Comparison of ENCODE assay signal across 19 cellular contexts in genomic region chr16:1094124-1094479, GRCh38. TPM values are rescaled to one million over a fixed set of nuclear protein-coding genes. Genes with fewer than 3 reads are reported as not detected.
DNase-seq lines count a peak whose midpoint lies in the region; ATAC-seq, FAIRE-seq and TF ChIP-seq lines count a peak whose summit lies in the region.
"Had no signal": no experiment of that assay in that cellular context is flagged by ENCODE, and none has a peak within 500 bp of the region (broad histone marks: within the 10 kb centered on the region; RNA-seq: fewer than 3 reads in every experiment).

No MANE protein-coding gene starts in this region.

- H2BK12ac ChIP-seq in H1 (ENCODE audit: low read depth, low read length), result no peak overlapping the region

- intact Hi-C loops in stomach (cut with DNase I; ENCODE audit: low total_unique reads), result no loop called here

- H3K27me3 ChIP-seq in H1 (replicated peaks in 1 of 4; ENCODE audit: control insufficient read depth in 3 of 4, extremely low read depth in 1 of 4, insufficient read depth in 3 of 4, low read length in 3 of 4) (no peaks in the 10 kb centered on the region), stomach (peaks cover 10 to 91% (median 51%) of the 10 kb centered on the region in 3 donors)

- H3K4me1 ChIP-seq in A549 (peaks cover 29% of the 10 kb centered on the region), HEK293 (ENCODE audit: control insufficient read depth, insufficient read depth, low read length) (no peaks in the 10 kb centered on the region), H1 (replicated peaks in 1 of 4; ENCODE audit: control insufficient read depth in 3 of 4, insufficient read depth in 4 of 4, low read length in 3 of 4) (peaks cover 0 to 10% (median 5%) of the 10 kb centered on the region in 4 experiments; a peak in 5 of 7 replicates), stomach (peaks cover 13 to 23% (median 20%) of the 10 kb centered on the region in 4 donors)

- no peak overlapping the region for H3K4me3 ChIP-seq in A549
- no peak overlapping the region for H3K4me3 ChIP-seq in HEK293 (ENCODE audit: low read depth, low read length)
- H3K4me3 ChIP-seq in H1 (ENCODE audit: extremely low read depth in 1 of 4, insufficient read depth in 2 of 4, low read depth in 3 of 4, low read length in 4 of 4), result no peak overlapping the region
- no peak overlapping the region for H3K4me3 ChIP-seq in stomach

- CTCF ChIA-PET in A549 (lab: Yijun Ruan, JAX) (interaction anchor here (1.1 to 1.3 kb wide), 2 partner anchors 21 to 75 kb away, joined by 3 to 5 read pairs; no protein-coding TSS in a partner anchor), HEK293 (lab: Yijun Ruan, JAX) (no interaction called here), H1 (lab: Charles Lee; ENCODE audit: partially characterized antibody) (interaction anchor here (1.0 to 1.4 kb wide), 2 partner anchors 20 to 39 kb away, joined by 3 to 4 read pairs; no protein-coding TSS in a partner anchor)

- H3K9ac ChIP-seq in H1 (replicated peaks in 1 of 4; ENCODE audit: extremely low read depth in 1 of 4, low read depth in 3 of 4, low read length in 3 of 4), result no peak overlapping the region

- H3K56ac ChIP-seq in H1 (replicated peaks; ENCODE audit: insufficient read length, low read depth, low read length), result no peak overlapping the region

- TF ChIP-seq CTCF in A549 (IDR thresholded peaks at IDR 0.05) (no peak), HEK293 (tag by site-specific recombination; IDR thresholded peaks at IDR 0.05) (no peak), H1 (IDR thresholded peaks at IDR 0.05; ENCODE audit: control extremely low read depth in 1 of 3, insufficient read depth in 1 of 3, low read depth in 1 of 3, low read length in 3 of 3) (no peak), stomach (IDR thresholded peaks at IDR 0.05) (no peak)

- DNase-seq in NCI-H82 (lab: John Stamatoyannopoulos, UW) (peak; percentile 44), NCI-H82 treated with DMSO at 0.1 percent for 48 hours (lab: John Stamatoyannopoulos, UW; ENCODE audit: unreplicated experiment) (no peak), A549 (ENCODE audit: low read depth in 1 of 2, low spot score in 1 of 2) (peak in 1 of 2 experiments; percentile 73), H1 (ENCODE audit: low read depth in 1 of 2, low spot score in 2 of 2) (no peak), stomach (no peak), AG08396 (ENCODE audit: low spot score) (no peak)
- DNase-seq: 8988T, NCI-H187, NCI-H345, NCI-H524 treated with DMSO at 0.1 percent for 48 hours, Right ventricle myocardium superior had no signal

- TF ChIP-seq RAD21 in A549 (conservative IDR thresholded peaks at IDR 0.05 in 1 of 2, IDR thresholded peaks at IDR 0.05 in 1 of 2) (no peak), H1 (IDR thresholded peaks at IDR 0.05 in 1 of 2, conservative IDR thresholded peaks at IDR 0.05 in 1 of 2; ENCODE audit: low read depth in 2 of 2, low read length in 2 of 2) (no peak)

- peaks cover 0 to 2% of the 10 kb centered on the region in 2 experiments for H4K20me1 ChIP-seq in H1 (replicated peaks in 1 of 2; ENCODE audit: control insufficient read depth in 1 of 2, insufficient read depth in 2 of 2, low read length in 2 of 2)

- H2BK5ac ChIP-seq in H1 (ENCODE audit: low read depth, low read length), result no peak overlapping the region

- H3K18ac ChIP-seq in H1 (ENCODE audit: extremely low read depth, low read length), result no peak overlapping the region

- TF ChIP-seq EP300 in A549 (IDR thresholded peaks at IDR 0.05), result no peak
- no peak for TF ChIP-seq EP300 in H1 (IDR thresholded peaks at IDR 0.05; ENCODE audit: borderline replicate concordance in 1 of 2, low read depth in 2 of 2, low read length in 2 of 2)
- no peak for TF ChIP-seq EP300 in stomach (IDR thresholded peaks at IDR 0.05)

- H3K36me3 ChIP-seq in HEK293 (ENCODE audit: control insufficient read depth in 2 of 2, insufficient read depth in 1 of 2, low read length in 2 of 2), result no peaks in the 10 kb centered on the region
- no peaks in the 10 kb centered on the region for H3K36me3 ChIP-seq in H1 (ENCODE audit: control insufficient read depth in 2 of 4, insufficient read depth in 4 of 4, low read length in 3 of 4)
- no peaks in the 10 kb centered on the region for H3K36me3 ChIP-seq in stomach

- no peaks in the 10 kb centered on the region for H3K23me2 ChIP-seq in H1 (ENCODE audit: low read depth, low read length)

- H2AFZ ChIP-seq in H1 (ENCODE audit: low read length), result no peak overlapping the region

- H2BK15ac ChIP-seq in H1 (ENCODE audit: low read length), result no peak overlapping the region

- H3K79me2 ChIP-seq in H1 (ENCODE audit: control insufficient read depth in 1 of 2, insufficient read depth in 2 of 2, low read length in 2 of 2), result no peaks in the 10 kb centered on the region

- H3K4ac ChIP-seq in H1 (replicated peaks; ENCODE audit: insufficient read length, low read depth, low read length), result no peak overlapping the region

- H2BK20ac ChIP-seq in H1 (ENCODE audit: low read length), result no peak overlapping the region

- H4K8ac ChIP-seq in H1 (ENCODE audit: extremely low read depth, insufficient read depth, low read length), result no peak overlapping the region

- H4K91ac ChIP-seq in H1 (replicated peaks; ENCODE audit: insufficient read length, low read length), result peak overlapping the region; percentile 19

- no peaks in the 10 kb centered on the region for H3K79me1 ChIP-seq in H1 (ENCODE audit: low read depth, low read length)

- no peak overlapping the region for H2AK5ac ChIP-seq in H1 (ENCODE audit: low read depth, low read length)

- H3K27ac ChIP-seq in A549 (no peak overlapping the region), HEK293 (ENCODE audit: extremely low read depth, low read depth, low read length) (no peak overlapping the region), H1 (ENCODE audit: low read depth, low read length) (no peak overlapping the region), stomach (no peak overlapping the region)

- H3K14ac ChIP-seq in H1 (ENCODE audit: insufficient read length), result no peak overlapping the region

- TF ChIP-seq POLR2A in A549 (IDR thresholded peaks at IDR 0.05; ENCODE audit: low read length) (no peak), H1 (IDR thresholded peaks at IDR 0.05; ENCODE audit: control extremely low read depth in 1 of 2, low read depth in 2 of 2, low read length in 2 of 2) (no peak), stomach (IDR thresholded peaks at IDR 0.05) (no peak)

- no peak overlapping the region for H4K5ac ChIP-seq in H1 (ENCODE audit: insufficient read length, low read depth, low read length)

- 59% methylated on average over 5 of the region's 13 CpGs for WGBS in A549 (ENCODE audit: missing lambda C conversion rate)
- WGBS in H1 (ENCODE audit: extremely low coverage in 1 of 2, insufficient coverage in 1 of 2, insufficient read length in 1 of 2, insufficient replicate concordance in 2 of 2, low coverage in 1 of 2, low lambda C conversion rate in 2 of 2, missing lambda C conversion rate in 1 of 2), 2 experiments, result 83% methylated on average over 8 of the region's 13 CpGs; no CpG with 5 or more reads in 1 of the 2 experiments
- 61 to 75% (median 72%) methylated on average over 9 to 13 of the region's 13 CpGs for WGBS in stomach, 5 donors

- no peak overlapping the region for H2BK120ac ChIP-seq in H1 (replicated peaks; ENCODE audit: low read depth, low read length)

- POLR2A ChIA-PET in A549 (lab: Yijun Ruan, JAX), result no interaction called here
- POLR2A ChIA-PET in HEK293 (lab: Yijun Ruan, JAX), result no interaction called here
- POLR2A ChIA-PET in H1 (lab: Charles Lee; ENCODE audit: partially characterized antibody), result no interaction called here

- ATAC-seq in A549 (peak; percentile 3 to 11; a peak in 5 of 6 replicates), GM18502 (IDR thresholded peaks at IDR 0.05; ENCODE audit: poor library complexity, unreplicated experiment) (no peak)

- H3K9me3 ChIP-seq in A549 (no peaks in the 10 kb centered on the region), HEK293 (ENCODE audit: control insufficient read depth, insufficient read depth, low read depth, low read length) (no peaks in the 10 kb centered on the region), H1 (ENCODE audit: insufficient read depth in 2 of 2, low read depth in 1 of 2, low read length in 1 of 2) (peaks cover 0 to 4% of the 10 kb centered on the region in 2 experiments; a peak in 1 of 4 replicates), stomach (no peaks in the 10 kb centered on the region)

- FAIRE-seq in A549 (lab: Jason Lieb, UNC) (no peak), H1 (lab: Jason Lieb, UNC) (no peak)
- FAIRE-seq: H54, RCC 7860 had no signal

- no peak overlapping the region for H3K4me2 ChIP-seq in A549
- no peak overlapping the region for H3K4me2 ChIP-seq in H1 (ENCODE audit: insufficient read depth in 1 of 2, low read depth in 2 of 2, low read length in 2 of 2)

- H3K23ac ChIP-seq in H1 (ENCODE audit: insufficient read length), result no peak overlapping the region

RNA-seq across cellular contexts. Expression of gene C1QTNF8, which starts 1.9 kb away (rescaled TPM):
- polyA plus RNA-seq in A549 (2011; rRNA removed) (not detected in 2 replicates), A549 (2017; fragmentation: RNase III; extraction: RNeasy Plus Mini Kit Qiagen cat#74134 plus additional on column Dnase treatment) (not detected in 3 replicates), H1 (2011; rRNA removed) (not detected in 2 replicates), stomach (not detected)
- not detected in 2 replicates for polyA plus RNA-seq in A549 (2012; cell fraction: cytosol; rRNA removed)
- not detected in 2 replicates for polyA plus RNA-seq in A549 (2012; cell fraction: nucleus; rRNA removed)
- polyA minus RNA-seq in A549 (2011; rRNA and poly(A)+ RNA removed), result not detected in 2 replicates
- total RNA-seq in H1 (2021; fragmentation: NEBNext Ultra II Directional; extraction: Animal tissue kit (Norgen Biotek cat#: 25700)), result not detected in 2 replicates
- not detected for polyA plus RNA-seq in H1 (2011; cell fraction: cytosol; rRNA removed)
- polyA plus RNA-seq in H1 (2011; cell fraction: nucleus; rRNA removed), result 0.06 TPM
- 0.19 TPM in 1 of 4 replicates, not detected in the others for polyA plus RNA-seq in H1 (2012, experiment 1 of 2)
- polyA plus RNA-seq in H1 (2012, experiment 2 of 2), result not detected
- polyA plus RNA-seq in H1 (2013, experiment 1 of 2), result not detected
- polyA plus RNA-seq in H1 (2013, experiment 2 of 2), result not detected
- not detected in 2 replicates for polyA minus RNA-seq in H1 (2011; rRNA and poly(A)+ RNA removed)
- polyA minus RNA-seq in H1 (2011; cell fraction: cytosol; rRNA and poly(A)+ RNA removed), result not detected
- not detected for polyA minus RNA-seq in H1 (2011; cell fraction: nucleus; rRNA and poly(A)+ RNA removed)
- total RNA-seq in stomach, result not detected
- total RNA-seq: CD4-positive, alpha-beta memory T cell; M059J; OCI-LY7 had no signal
- polyA plus RNA-seq: BJ; CD4-positive, alpha-beta memory T cell had no signal

RNA-seq across cellular contexts. Expression of gene SSTR5, which starts 21.6 kb away (rescaled TPM):
- 0.08 TPM in 1 of 2 replicates, not detected in the other for polyA plus RNA-seq in A549 (2011; rRNA removed)
- polyA plus RNA-seq in A549 (2012; cell fraction: cytosol; rRNA removed), result 0.09 TPM in 1 of 2 replicates, not detected in the other
- polyA plus RNA-seq in A549 (2012; cell fraction: nucleus; rRNA removed), result 0.09 and 0.17 TPM in 2 replicates
- 0.06 TPM in 1 of 3 replicates, not detected in the others for polyA plus RNA-seq in A549 (2017; fragmentation: RNase III; extraction: RNeasy Plus Mini Kit Qiagen cat#74134 plus additional on column Dnase treatment)
- polyA minus RNA-seq in A549 (2011; rRNA and poly(A)+ RNA removed), result not detected in 2 replicates
- 0.31 and 0.56 TPM in 2 replicates for total RNA-seq in H1 (2021; fragmentation: NEBNext Ultra II Directional; extraction: Animal tissue kit (Norgen Biotek cat#: 25700))
- 0.60 and 0.61 TPM in 2 replicates for polyA plus RNA-seq in H1 (2011; rRNA removed)
- polyA plus RNA-seq in H1 (2011; cell fraction: cytosol; rRNA removed), result 0.69 TPM
- 1.4 TPM for polyA plus RNA-seq in H1 (2011; cell fraction: nucleus; rRNA removed)
- polyA plus RNA-seq in H1 (2012, experiment 1 of 2), result 0.27 to 0.40 TPM (median 0.28 TPM) in 3 of 4 replicates, not detected in the other
- polyA plus RNA-seq in H1 (2012, experiment 2 of 2), result 0.42 TPM
- 0.45 TPM for polyA plus RNA-seq in H1 (2013, experiment 1 of 2)
- 0.53 TPM for polyA plus RNA-seq in H1 (2013, experiment 2 of 2)
- polyA minus RNA-seq in H1 (2011; rRNA and poly(A)+ RNA removed), result 0.13 TPM in 1 of 2 replicates, not detected in the other
- not detected for polyA minus RNA-seq in H1 (2011; cell fraction: cytosol; rRNA and poly(A)+ RNA removed)
- 0.80 TPM for polyA minus RNA-seq in H1 (2011; cell fraction: nucleus; rRNA and poly(A)+ RNA removed)
- total RNA-seq in stomach, result not detected
- polyA plus RNA-seq in stomach, result under 1 TPM in 1 of 3 donors, not detected in 2; 0.13 TPM
- total RNA-seq: CD4-positive, alpha-beta memory T cell; M059J; OCI-LY7 had no signal
- polyA plus RNA-seq: BJ; CD4-positive, alpha-beta memory T cell had no signal

RNA-seq across cellular contexts. Expression of gene CACNA1H, which starts 58.8 kb away (rescaled TPM):
- polyA plus RNA-seq in A549 (2011; rRNA removed) (7.2 and 8.6 TPM in 2 replicates), A549 (2017; fragmentation: RNase III; extraction: RNeasy Plus Mini Kit Qiagen cat#74134 plus additional on column Dnase treatment) (11.7 to 15.8 TPM (median 14.1 TPM) in 3 replicates), H1 (2011; rRNA removed) (14.0 and 27.4 TPM in 2 replicates), stomach (10 to 100 TPM in 1 of 3 donors, 1 to 10 TPM in 2; 1.5 to 14.5 (median 4.2) TPM)
- polyA plus RNA-seq in A549 (2012; cell fraction: cytosol; rRNA removed), result 11.7 and 18.5 TPM in 2 replicates
- polyA plus RNA-seq in A549 (2012; cell fraction: nucleus; rRNA removed), result 41.3 and 56.9 TPM in 2 replicates
- 14.1 and 17.6 TPM in 2 replicates for polyA minus RNA-seq in A549 (2011; rRNA and poly(A)+ RNA removed)
- total RNA-seq in H1 (2021; fragmentation: NEBNext Ultra II Directional; extraction: Animal tissue kit (Norgen Biotek cat#: 25700)), result 27.2 and 28.7 TPM in 2 replicates
- polyA plus RNA-seq in H1 (2011; cell fraction: cytosol; rRNA removed), result 21.0 TPM
- 192 TPM for polyA plus RNA-seq in H1 (2011; cell fraction: nucleus; rRNA removed)
- polyA plus RNA-seq in H1 (2012, experiment 1 of 2), result 17.0 to 33.1 TPM (median 28.7 TPM) in 4 replicates
- 13.4 TPM for polyA plus RNA-seq in H1 (2012, experiment 2 of 2)
- 23.4 TPM for polyA plus RNA-seq in H1 (2013, experiment 1 of 2)
- polyA plus RNA-seq in H1 (2013, experiment 2 of 2), result 21.4 TPM
- 19.8 and 20.5 TPM in 2 replicates for polyA minus RNA-seq in H1 (2011; rRNA and poly(A)+ RNA removed)
- 16.3 TPM for polyA minus RNA-seq in H1 (2011; cell fraction: cytosol; rRNA and poly(A)+ RNA removed)
- 43.3 TPM for polyA minus RNA-seq in H1 (2011; cell fraction: nucleus; rRNA and poly(A)+ RNA removed)
- total RNA-seq in stomach, result 10 to 100 TPM; 15.8 to 49.6 (median 33.3) TPM
- total RNA-seq: OCI-LY7 had no signal
